ENCODE assay signal across 8 cellular contexts in genomic region chr12:46268617-46269428, GRCh38. TPM values are rescaled to one million over a fixed set of nuclear protein-coding genes. Genes with fewer than 3 reads are reported as not detected.
DNase-seq lines count a peak whose midpoint lies in the region; ATAC-seq and TF ChIP-seq lines count a peak whose summit lies in the region.

TSS of gene SLC38A1 (minus strand) at chr12:46269043. CDS start at chr12:46239800, 29,243 bp downstream.

- peaks cover 2 to 12% (median 6%) of the 10 kb centered on the region in 3 experiments; a peak in 5 of 7 replicates for H3K36me3 Mint-ChIP-seq in H9 (ENCODE audit: insufficient read depth in 1 of 3, low read depth in 3 of 3)
- peaks cover 4 to 17% of the 10 kb centered on the region in 2 donors for H3K36me3 Mint-ChIP-seq in activated naive CD4-positive, alpha-beta T cell treated with anti-CD3 and anti-CD28 coated beads, Interleukin-2, amount 50 U/mL, for 72 hours

- peak within 1 kb of the TSS; percentile 98 for H3K14ac ChIP-seq in H9 (ENCODE audit: insufficient read depth, low read length)

- H3K56ac ChIP-seq in H9 (ENCODE audit: insufficient read length, low read depth, low read length): peak within 1 kb of the TSS; percentile 37

- peaks cover 11% of the 10 kb centered on the region for H3K36me3 ChIP-seq in MG63
- peaks cover 4% of the 10 kb centered on the region; the same call in 1 of the 2 replicates for H3K36me3 ChIP-seq in SK-N-MC (ENCODE audit: insufficient read depth, low read length)

- no peaks in the 10 kb centered on the region for H3K9me3 Mint-ChIP-seq in H9
- H3K9me3 Mint-ChIP-seq in activated naive CD4-positive, alpha-beta T cell treated with anti-CD3 and anti-CD28 coated beads, Interleukin-2, amount 50 U/mL, for 72 hours: no peaks in the 10 kb centered on the region

- H3K9ac ChIP-seq in H9 (ENCODE audit: extremely low read depth, insufficient read length, low read length): peak within 1 kb of the TSS; percentile 98
- peak within 1 kb of the TSS; percentile 96 for H3K9ac ChIP-seq in SK-N-MC (ENCODE audit: insufficient read length)

- H3K4me3 ChIP-seq in MG63 (peak within 1 kb of the TSS; percentile 73), SK-N-MC (peak within 1 kb of the TSS; percentile 91)

- H4K5ac ChIP-seq in H9 (ENCODE audit: insufficient read length, low read depth, low read length): peak within 1 kb of the TSS; percentile 77

- DNase-seq in GF-D8 (lab: John Stamatoyannopoulos, UW) (peak; percentile 83), H9 (peak; percentile 84), MG63 (peak; percentile 93), SK-N-MC (ENCODE audit: low read depth, low spot score) (no peak), cardiac septum (ENCODE audit: low spot score) (peak; percentile 94), posterior cingulate gyrus (peak; percentile 52 to 97 (median 84)), ureter (ENCODE audit: low spot score) (peak; percentile 93)
- DNase-seq in activated naive CD4-positive, alpha-beta T cell treated with anti-CD3 and anti-CD28 coated beads, Interleukin-2, amount 50 U/mL, for 72 hours (ENCODE audit: low spot score in 2 of 2): peak; percentile 85 to 93

- H3K27me3 Mint-ChIP-seq in H9 (ENCODE audit: low read depth): no peaks in the 10 kb centered on the region

- H4K91ac ChIP-seq in H9 (ENCODE audit: insufficient read length, low read depth, low read length): peak within 1 kb of the TSS; percentile 59

- H3K27me3 ChIP-seq in H9 (ENCODE audit: insufficient read depth, low read length) (no peaks in the 10 kb centered on the region), MG63 (no peaks in the 10 kb centered on the region)

- ATAC-seq in activated naive CD4-positive, alpha-beta T cell treated with anti-CD3 and anti-CD28 coated beads, Interleukin-2, amount 50 U/mL, for 72 hours: peak; percentile 74 to 77

- H3K18ac ChIP-seq in H9 (ENCODE audit: insufficient read length, low read depth, low read length): peak within 1 kb of the TSS; percentile 99

- H3K4ac ChIP-seq in H9 (ENCODE audit: low read depth, low read length): peak within 1 kb of the TSS; percentile 22

- no peak within 1 kb of the TSS for H2BK20ac ChIP-seq in H9 (ENCODE audit: low read depth, low read length, poor library complexity, severe bottlenecking)

- no peaks in the 10 kb centered on the region for H4K20me1 ChIP-seq in H9 (ENCODE audit: control insufficient read depth, insufficient read depth, insufficient read length)

- H2BK120ac ChIP-seq in H9 (ENCODE audit: low read depth, low read length, poor library complexity, severe bottlenecking): peak within 1 kb of the TSS; percentile 55

- peaks cover 6% of the 10 kb centered on the region; the same call in 1 of the 2 replicates for H3K4me1 ChIP-seq in H9 (ENCODE audit: insufficient read depth, low read length)

- H3K27ac ChIP-seq in H9 (ENCODE audit: insufficient read length, low read depth, low read length): peak within 1 kb of the TSS; percentile 52
- H3K27ac ChIP-seq in SK-N-MC: peak within 1 kb of the TSS; percentile 75

- H2BK5ac ChIP-seq in H9 (ENCODE audit: insufficient read length, low read length): peak within 1 kb of the TSS; percentile 20

- H3K4me3 Mint-ChIP-seq in H9: no peak within 1 kb of the TSS

- peaks cover 45% of the 10 kb centered on the region for H3K79me2 ChIP-seq in H9 (ENCODE audit: insufficient read depth, low read length)

- H3K9me3 ChIP-seq in H9 (ENCODE audit: control insufficient read depth, low read depth, low read length): no peaks in the 10 kb centered on the region
- H3K9me3 ChIP-seq in MG63: no peaks in the 10 kb centered on the region
- H3K9me3 ChIP-seq in SK-N-MC (ENCODE audit: low read depth, low read length): no peaks in the 10 kb centered on the region

- H2BK12ac ChIP-seq in H9 (ENCODE audit: insufficient read length, low read depth, low read length): no peak within 1 kb of the TSS

- intact Hi-C loops in cardiac septum (cut with DNase I) (loop anchor here (5.0 kb wide), 2 partner anchors 62 to 277 kb away; partner anchors contain the start of gene SCAF11), posterior cingulate gyrus (cut with DNase I) (no loop called here)

- H2AFZ ChIP-seq in H9 (ENCODE audit: low read length): no peak within 1 kb of the TSS

- H3K4me2 ChIP-seq in H9 (ENCODE audit: insufficient read depth, insufficient read length, low read length): peak within 1 kb of the TSS; percentile 47

- WGBS in H9 (ENCODE audit: extremely low coverage, insufficient read length, low lambda C conversion rate): no CpG with 5 or more reads among the region's 72 CpGs

- no peak within 1 kb of the TSS for H4K8ac ChIP-seq in H9 (replicated peaks; ENCODE audit: insufficient read length, low read depth, low read length)

- TF ChIP-seq CTCF in H9 (conservative IDR thresholded peaks at IDR 0.05): no peak

- H3K4me1 Mint-ChIP-seq in H9: peaks cover 25 to 28% of the 10 kb centered on the region in 2 experiments

- no peak within 1 kb of the TSS for H3K23ac ChIP-seq in H9 (ENCODE audit: insufficient read length, low read depth, low read length)

- no peaks in the 10 kb centered on the region for H3K79me1 ChIP-seq in H9 (ENCODE audit: insufficient read depth, low read depth, low read length, poor library complexity, severe bottlenecking)

- peaks cover 25% of the 10 kb centered on the region for H3K23me2 ChIP-seq in H9 (ENCODE audit: insufficient read length, low read depth, low read length, poor library complexity, severe bottlenecking)

- no peak within 1 kb of the TSS for H2AK5ac ChIP-seq in H9 (ENCODE audit: insufficient read length, low read length)

- H3K27ac Mint-ChIP-seq in H9: peak within 1 kb of the TSS in 2 of 3 experiments; percentile 97 to 98; a peak in 5 of 7 replicates
- H3K27ac Mint-ChIP-seq in activated naive CD4-positive, alpha-beta T cell treated with anti-CD3 and anti-CD28 coated beads, Interleukin-2, amount 50 U/mL, for 72 hours: no peak within 1 kb of the TSS

- H3T11ph ChIP-seq in H9 (ENCODE audit: low read length): peak within 1 kb of the TSS; percentile 4

- H2BK15ac ChIP-seq in H9 (ENCODE audit: low read depth, low read length): no peak within 1 kb of the TSS

RNA-seq across cellular contexts. Expression of gene SLC38A1, which starts in this region (rescaled TPM):
- total RNA-seq in H9 (2021) (206 and 216 TPM in 2 replicates), cardiac septum (64.4 TPM), ureter (213 TPM)
- total RNA-seq in MG63 (2014; rRNA removed; shearing (Covaris generic); ENCODE audit: low replicate concordance): 54.3 and 61.2 TPM in 2 replicates
- 100 to 1,000 TPM; 146 to 177 TPM for total RNA-seq in activated naive CD4-positive, alpha-beta T cell treated with anti-CD3 and anti-CD28 coated beads, Interleukin-2, amount 50 U/mL, for 72 hours

Comparison
In these comparisons a context has a peak if more than half of its experiments do, and no peak if none do; other contexts are left out.
1. H3K27ac Mint-ChIP-seq: peak in H9 (2 of 3); none in activated naive CD4-positive, alpha-beta T cell treated with anti-CD3 and anti-CD28 coated beads, Interleukin-2, amount 50 U/mL, for 72 hours (0 of 2).